In genomic region chr19:19033426-19034203, GRCh38 we compare ENCODE assay signal across 1 cellular context.
TF ChIP-seq lines count a peak whose summit lies in the region.

TSS of gene ARMC6 (plus strand) at chr19:19033603. CDS start at chr19:19034210, 607 bp downstream.
TSS of gene SUGP2 (minus strand) at chr19:19033517. CDS start at chr19:19031071, 2,446 bp downstream.

TF ChIP-seq in K562, 482 proteins besides CTCF, POLR2A, EP300 and RAD21 (continued from another document and continues in another):
- TF ChIP-seq ZNF398 (CRISPR knock-in tag; IDR thresholded peaks at IDR 0.05) (no peak), BRD9 (IDR thresholded peaks at IDR 0.05; ENCODE audit: low read depth, partially characterized antibody) (no peak), RREB1 (CRISPR knock-in tag; IDR thresholded peaks at IDR 0.05) (no peak), NR2C1 (IDR thresholded peaks at IDR 0.05) (no peak), NR2C1 (tag; IDR thresholded peaks at IDR 0.05) (no peak), MCM3 (IDR thresholded peaks at IDR 0.05) (no peak), ZNF384 (IDR thresholded peaks at IDR 0.05; ENCODE audit: low read depth, low read length) (peak; percentile 23; the same call in 1 of the 2 replicates), RBFOX2 (IDR thresholded peaks at IDR 0.05; ENCODE audit: low read depth, low read length) (peak; percentile 83), RBM25 (IDR thresholded peaks at IDR 0.05; ENCODE audit: low read depth, low read length, severe bottlenecking) (peak; percentile 1), ZNF224 (CRISPR knock-in tag; IDR thresholded peaks at IDR 0.05) (no peak), SRSF9 (IDR thresholded peaks at IDR 0.05; ENCODE audit: borderline replicate concordance, low read depth, low read length) (no peak), ZNF311 (CRISPR knock-in tag; IDR thresholded peaks at IDR 0.05) (no peak), FOXA1 (IDR thresholded peaks at IDR 0.05; ENCODE audit: borderline replicate concordance) (no peak), RAD51 (IDR thresholded peaks at IDR 0.05; ENCODE audit: borderline replicate concordance, low read depth) (peak; percentile 17; the same call in 1 of the 2 replicates), LARP7 (IDR thresholded peaks at IDR 0.05) (no peak), STAT5B (CRISPR knock-in tag; IDR thresholded peaks at IDR 0.05) (no peak), LEF1 (IDR thresholded peaks at IDR 0.05) (no peak), TRIM25 (IDR thresholded peaks at IDR 0.05; ENCODE audit: borderline replicate concordance) (no peak), ZBTB26 (CRISPR knock-in tag; IDR thresholded peaks at IDR 0.05) (no peak), ZNF354B (CRISPR knock-in tag; IDR thresholded peaks at IDR 0.05) (no peak), FOXJ3 (CRISPR knock-in tag; IDR thresholded peaks at IDR 0.05) (no peak), NRF1 (conservative IDR thresholded peaks at IDR 0.05 in 1 of 2, IDR thresholded peaks at IDR 0.05 in 1 of 2) (peak; percentile 99), RERE (CRISPR knock-in tag; IDR thresholded peaks at IDR 0.05; ENCODE audit: borderline replicate concordance) (no peak)
- TF ChIP-seq, protein P1, sequence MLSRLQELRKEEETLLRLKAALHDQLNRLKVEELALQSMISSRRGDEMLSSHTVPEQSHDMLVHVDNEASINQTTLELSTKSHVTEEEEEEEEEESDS (CRISPR knock-in tag; IDR thresholded peaks at IDR 0.05), result no peak
- TF ChIP-seq, protein P2, sequence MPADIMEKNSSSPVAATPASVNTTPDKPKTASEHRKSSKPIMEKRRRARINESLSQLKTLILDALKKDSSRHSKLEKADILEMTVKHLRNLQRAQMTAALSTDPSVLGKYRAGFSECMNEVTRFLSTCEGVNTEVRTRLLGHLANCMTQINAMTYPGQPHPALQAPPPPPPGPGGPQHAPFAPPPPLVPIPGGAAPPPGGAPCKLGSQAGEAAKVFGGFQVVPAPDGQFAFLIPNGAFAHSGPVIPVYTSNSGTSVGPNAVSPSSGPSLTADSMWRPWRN (IDR thresholded peaks at IDR 0.05; ENCODE audit: low read depth), result no peak
- TF ChIP-seq, protein P3, sequence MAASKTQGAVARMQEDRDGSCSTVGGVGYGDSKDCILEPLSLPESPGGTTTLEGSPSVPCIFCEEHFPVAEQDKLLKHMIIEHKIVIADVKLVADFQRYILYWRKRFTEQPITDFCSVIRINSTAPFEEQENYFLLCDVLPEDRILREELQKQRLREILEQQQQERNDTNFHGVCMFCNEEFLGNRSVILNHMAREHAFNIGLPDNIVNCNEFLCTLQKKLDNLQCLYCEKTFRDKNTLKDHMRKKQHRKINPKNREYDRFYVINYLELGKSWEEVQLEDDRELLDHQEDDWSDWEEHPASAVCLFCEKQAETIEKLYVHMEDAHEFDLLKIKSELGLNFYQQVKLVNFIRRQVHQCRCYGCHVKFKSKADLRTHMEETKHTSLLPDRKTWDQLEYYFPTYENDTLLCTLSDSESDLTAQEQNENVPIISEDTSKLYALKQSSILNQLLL (CRISPR knock-in tag; IDR thresholded peaks at IDR 0.05; ENCODE audit: borderline replicate concordance), result no peak
- TF ChIP-seq, protein P4, sequence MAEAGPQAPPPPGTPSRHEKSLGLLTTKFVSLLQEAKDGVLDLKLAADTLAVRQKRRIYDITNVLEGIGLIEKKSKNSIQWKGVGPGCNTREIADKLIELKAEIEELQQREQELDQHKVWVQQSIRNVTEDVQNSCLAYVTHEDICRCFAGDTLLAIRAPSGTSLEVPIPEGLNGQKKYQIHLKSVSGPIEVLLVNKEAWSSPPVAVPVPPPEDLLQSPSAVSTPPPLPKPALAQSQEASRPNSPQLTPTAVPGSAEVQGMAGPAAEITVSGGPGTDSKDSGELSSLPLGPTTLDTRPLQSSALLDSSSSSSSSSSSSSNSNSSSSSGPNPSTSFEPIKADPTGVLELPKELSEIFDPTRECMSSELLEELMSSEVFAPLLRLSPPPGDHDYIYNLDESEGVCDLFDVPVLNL (CRISPR knock-in tag; IDR thresholded peaks at IDR 0.05; ENCODE audit: low read depth), result 0 out of 2 replicates have a peak, but pooled peaks have one; percentile 20
- TF ChIP-seq, protein P5, sequence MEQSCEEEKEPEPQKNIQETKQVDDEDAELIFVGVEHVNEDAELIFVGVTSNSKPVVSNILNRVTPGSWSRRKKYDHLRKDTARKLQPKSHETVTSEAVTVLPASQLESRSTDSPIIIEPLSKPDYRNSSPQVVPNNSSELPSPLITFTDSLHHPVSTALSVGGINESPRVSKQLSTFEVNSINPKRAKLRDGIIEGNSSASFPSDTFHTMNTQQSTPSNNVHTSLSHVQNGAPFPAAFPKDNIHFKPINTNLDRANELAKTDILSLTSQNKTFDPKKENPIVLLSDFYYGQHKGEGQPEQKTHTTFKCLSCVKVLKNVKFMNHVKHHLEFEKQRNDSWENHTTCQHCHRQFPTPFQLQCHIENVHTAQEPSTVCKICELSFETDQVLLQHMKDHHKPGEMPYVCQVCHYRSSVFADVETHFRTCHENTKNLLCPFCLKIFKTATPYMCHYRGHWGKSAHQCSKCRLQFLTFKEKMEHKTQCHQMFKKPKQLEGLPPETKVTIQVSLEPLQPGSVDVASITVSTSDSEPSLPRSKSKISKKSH (CRISPR knock-in tag; IDR thresholded peaks at IDR 0.05), result no peak
- TF ChIP-seq, protein P6, sequence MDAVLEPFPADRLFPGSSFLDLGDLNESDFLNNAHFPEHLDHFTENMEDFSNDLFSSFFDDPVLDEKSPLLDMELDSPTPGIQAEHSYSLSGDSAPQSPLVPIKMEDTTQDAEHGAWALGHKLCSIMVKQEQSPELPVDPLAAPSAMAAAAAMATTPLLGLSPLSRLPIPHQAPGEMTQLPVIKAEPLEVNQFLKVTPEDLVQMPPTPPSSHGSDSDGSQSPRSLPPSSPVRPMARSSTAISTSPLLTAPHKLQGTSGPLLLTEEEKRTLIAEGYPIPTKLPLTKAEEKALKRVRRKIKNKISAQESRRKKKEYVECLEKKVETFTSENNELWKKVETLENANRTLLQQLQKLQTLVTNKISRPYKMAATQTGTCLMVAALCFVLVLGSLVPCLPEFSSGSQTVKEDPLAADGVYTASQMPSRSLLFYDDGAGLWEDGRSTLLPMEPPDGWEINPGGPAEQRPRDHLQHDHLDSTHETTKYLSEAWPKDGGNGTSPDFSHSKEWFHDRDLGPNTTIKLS (IDR thresholded peaks at IDR 0.05; ENCODE audit: borderline replicate concordance, low read depth), result peak; percentile 78
- TF ChIP-seq, protein P7, sequence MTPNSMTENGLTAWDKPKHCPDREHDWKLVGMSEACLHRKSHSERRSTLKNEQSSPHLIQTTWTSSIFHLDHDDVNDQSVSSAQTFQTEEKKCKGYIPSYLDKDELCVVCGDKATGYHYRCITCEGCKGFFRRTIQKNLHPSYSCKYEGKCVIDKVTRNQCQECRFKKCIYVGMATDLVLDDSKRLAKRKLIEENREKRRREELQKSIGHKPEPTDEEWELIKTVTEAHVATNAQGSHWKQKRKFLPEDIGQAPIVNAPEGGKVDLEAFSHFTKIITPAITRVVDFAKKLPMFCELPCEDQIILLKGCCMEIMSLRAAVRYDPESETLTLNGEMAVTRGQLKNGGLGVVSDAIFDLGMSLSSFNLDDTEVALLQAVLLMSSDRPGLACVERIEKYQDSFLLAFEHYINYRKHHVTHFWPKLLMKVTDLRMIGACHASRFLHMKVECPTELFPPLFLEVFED (CRISPR knock-in tag; conservative IDR thresholded peaks at IDR 0.05), result no peak
